In the genomic region with DNA sequence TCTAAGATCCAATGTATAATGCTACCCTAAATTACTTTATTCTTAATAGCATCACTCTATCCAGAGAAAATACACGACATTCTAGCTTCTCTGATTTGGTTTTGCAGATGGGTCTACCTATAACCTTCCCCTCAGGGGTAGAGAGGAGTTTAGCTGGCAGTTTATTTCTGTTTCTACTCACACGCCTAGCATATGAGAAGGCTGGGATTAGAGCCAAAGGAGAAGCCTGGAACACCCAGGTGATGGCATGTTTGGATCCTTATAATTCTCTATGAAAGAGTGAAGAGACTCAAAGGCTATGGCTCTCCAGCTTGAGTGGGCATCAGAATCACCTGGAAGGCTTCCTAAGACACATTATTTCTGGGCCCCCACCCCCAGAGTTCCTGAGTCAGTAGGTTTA, we compare ENCODE assay signal across 20 cellular contexts.
DNase-seq lines count a peak whose midpoint lies in the region; ATAC-seq and TF ChIP-seq lines count a peak whose summit lies in the region.
"Had no signal": no experiment of that assay in that cellular context is flagged by ENCODE, and none has a peak within 500 bp of the region (broad histone marks: within the 10 kb centered on the region; RNA-seq: fewer than 3 reads in every experiment).

No MANE protein-coding gene starts in this region.

- no peak for TF ChIP-seq POLR2A in upper lobe of left lung (IDR thresholded peaks at IDR 0.05)

- peak overlapping the region; percentile 45 for H3K27ac ChIP-seq in skeletal muscle tissue (ENCODE audit: low read depth, low read length)
- H3K27ac ChIP-seq in upper lobe of left lung, result no peak overlapping the region
- H3K27ac ChIP-seq: 22Rv1; BLaER1 treated with 17β-estradiol and CSF1 and Interleukin-3, amounts not matched to agents 10 nM and 100 nM had no signal

- H3K9me3 ChIP-seq in skeletal muscle tissue (ENCODE audit: control insufficient read depth in 3 of 3, low read length in 3 of 3) (no peaks in the 10 kb centered on the region), upper lobe of left lung (peaks cover 0 to 9% (median 3%) of the 10 kb centered on the region in 4 donors)
- H3K9me3 ChIP-seq: BE2C, HAP-1 had no signal

- peak overlapping the region in 2 of 3 experiments; percentile 71 to 89 for H3K27ac Mint-ChIP-seq in nephron
- H3K27ac Mint-ChIP-seq: CD14-positive monocyte; CD4-positive, alpha-beta T cell; CD8-positive, alpha-beta memory T cell; HFFc6 had no signal

- ATAC-seq in upper lobe of left lung (ENCODE audit: low FRiP score in 2 of 2), result no peak

- H3K4me1 ChIP-seq in skeletal muscle tissue (ENCODE audit: control insufficient read depth in 3 of 3, insufficient read depth in 3 of 3, low read length in 3 of 3) (peaks cover 26 to 32% (median 26%) of the 10 kb centered on the region in 3 donors), upper lobe of left lung (no peaks in the 10 kb centered on the region)
- H3K4me1 ChIP-seq: BE2C; BLaER1 treated with 17β-estradiol and CSF1 and Interleukin-3, amounts not matched to agents 10 nM and 100 nM; HAP-1 had no signal

- no peaks in the 10 kb centered on the region for H3K27me3 Mint-ChIP-seq in nephron (ENCODE audit: low read depth)
- H3K27me3 Mint-ChIP-seq: CD4-positive, alpha-beta T cell had no signal

- no peak overlapping the region for H3K9ac ChIP-seq in skeletal muscle tissue (ENCODE audit: low read depth in 1 of 3, low read length in 3 of 3)
- H3K9ac ChIP-seq: BLaER1 treated with 17β-estradiol and CSF1 and Interleukin-3, amounts not matched to agents 10 nM and 100 nM had no signal

- H3K4me3 Mint-ChIP-seq in nephron, result no peak overlapping the region
- H3K4me3 Mint-ChIP-seq: CD14-positive monocyte; CD4-positive, alpha-beta T cell; CD8-positive, alpha-beta memory T cell; HFFc6 had no signal

- WGBS in upper lobe of left lung, 2 donors, result 67 to 69% methylated on average over 2 of the region's 2 CpGs

- peaks cover 21% of the 10 kb centered on the region for H3K9me3 Mint-ChIP-seq in nephron

- DNase-seq in NCI-H2171 treated with DMSO at 0.1 percent for 48 hours (lab: John Stamatoyannopoulos, UW) (peak; percentile 7), NCI-H2171 (lab: John Stamatoyannopoulos, UW) (no peak), G401 (ENCODE audit: low spot score) (peak; percentile 7), AG08395 (ENCODE audit: low spot score) (no peak), upper lobe of left lung (no peak)
- DNase-seq: AML-193; BE2C; Calu3; CD4-positive, alpha-beta T cell; CD8-positive, alpha-beta memory T cell; DMS53; DMS79 treated with DMSO at 0.1 percent for 48 hours; GOT3; HFFc6 had no signal

- H3K36me3 Mint-ChIP-seq in nephron (ENCODE audit: low read depth), result peaks cover 15% of the 10 kb centered on the region
- H3K36me3 Mint-ChIP-seq: CD14-positive monocyte; CD8-positive, alpha-beta memory T cell had no signal

- no peaks in the 10 kb centered on the region for H3K27me3 ChIP-seq in skeletal muscle tissue (ENCODE audit: control insufficient read depth in 3 of 3, insufficient read depth in 3 of 3, low read length in 3 of 3)
- H3K27me3 ChIP-seq in upper lobe of left lung, result no peaks in the 10 kb centered on the region
- H3K27me3 ChIP-seq: BE2C; BLaER1 treated with 17β-estradiol and CSF1 and Interleukin-3, amounts not matched to agents 10 nM and 100 nM had no signal

- TF ChIP-seq CTCF in nephron (IDR thresholded peaks at IDR 0.05; ENCODE audit: unreplicated experiment in 3 of 3) (no peak), upper lobe of left lung (IDR thresholded peaks at IDR 0.05) (no peak)

- in situ Hi-C loops in G401 (cut with HindIII; ENCODE audit: low sequenced_read_pairs), result no loop called here

- no peaks in the 10 kb centered on the region for H3K36me3 ChIP-seq in skeletal muscle tissue (ENCODE audit: control insufficient read depth in 3 of 3, insufficient read depth in 3 of 3, low read length in 3 of 3)
- H3K36me3 ChIP-seq in upper lobe of left lung, result no peaks in the 10 kb centered on the region
- H3K36me3 ChIP-seq: BE2C, HAP-1 had no signal

- H3K4me3 ChIP-seq in skeletal muscle tissue (ENCODE audit: low read length in 3 of 3), result peak overlapping the region in 1 of 3 donors; percentile 8
- H3K4me3 ChIP-seq in upper lobe of left lung, result no peak overlapping the region
- H3K4me3 ChIP-seq: BLaER1 treated with 17β-estradiol and CSF1 and Interleukin-3, amounts not matched to agents 10 nM and 100 nM; HAP-1 had no signal

- no peak for TF ChIP-seq EP300 in upper lobe of left lung (IDR thresholded peaks at IDR 0.05)

- peaks cover 44% of the 10 kb centered on the region for H3K4me1 Mint-ChIP-seq in nephron
- H3K4me1 Mint-ChIP-seq: CD14-positive monocyte; CD8-positive, alpha-beta memory T cell had no signal

Comparison
In these comparisons a context has a peak if more than half of its experiments do, and no peak if none do; other contexts are left out.
1. DNase-seq: peak in NCI-H2171 treated with DMSO at 0.1 percent for 48 hours (single experiment) and G401 (single experiment); none in NCI-H2171 (single experiment), AG08395 (single experiment) and upper lobe of left lung (0 of 2).